In the genomic region with DNA sequence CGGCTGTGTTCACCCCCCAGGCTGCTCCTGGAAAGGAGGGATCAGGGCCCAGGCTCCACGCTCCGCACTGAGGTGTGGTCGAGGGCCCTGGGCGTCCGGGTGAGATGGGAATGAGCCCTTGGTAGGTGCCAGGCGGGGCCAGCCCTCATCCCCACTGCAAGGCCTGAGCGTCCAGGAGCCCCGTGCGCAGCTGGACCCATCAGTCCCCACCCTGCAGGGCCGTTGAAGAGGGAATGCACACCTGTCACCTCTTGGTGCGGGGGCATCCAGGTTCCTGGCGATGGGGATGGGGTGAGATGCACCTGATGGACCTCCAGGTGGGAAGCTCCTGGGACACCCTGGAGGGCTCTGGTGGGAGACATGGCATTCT, we compare ENCODE assay signal across 14 cellular contexts.
DNase-seq lines count a peak whose midpoint lies in the region; ATAC-seq and TF ChIP-seq lines count a peak whose summit lies in the region.
"Had no signal": no experiment of that assay in that cellular context is flagged by ENCODE, and none has a peak within 500 bp of the region (broad histone marks: within the 10 kb centered on the region; RNA-seq: fewer than 3 reads in every experiment).

No MANE protein-coding gene starts in this region.

- H4K20me1 ChIP-seq in mammary epithelial cell (ENCODE audit: insufficient read depth, low read length), result no peaks in the 10 kb centered on the region

- H3K27ac ChIP-seq in breast epithelium (no peak overlapping the region), mammary epithelial cell (ENCODE audit: insufficient read depth, low read depth, low read length) (no peak overlapping the region), colonic mucosa (no peak overlapping the region), upper lobe of right lung (no peak overlapping the region)
- H3K27ac ChIP-seq: gastroesophageal sphincter had no signal

- H2AFZ ChIP-seq in mammary epithelial cell (ENCODE audit: low read depth, low read length), result no peak overlapping the region

- H3K9ac ChIP-seq in mammary epithelial cell (ENCODE audit: insufficient read depth, low read length) (no peak overlapping the region), colonic mucosa (ENCODE audit: low read depth in 2 of 2, low read length in 2 of 2) (no peak overlapping the region)

- 56% methylated on average over 3 of the region's 13 CpGs for WGBS in mammary epithelial cell (ENCODE audit: low coverage, missing lambda C conversion rate)

- no peak for TF ChIP-seq CTCF in breast epithelium (IDR thresholded peaks at IDR 0.05)
- TF ChIP-seq CTCF in mammary epithelial cell (conservative IDR thresholded peaks at IDR 0.05 in 1 of 2, IDR thresholded peaks at IDR 0.05 in 1 of 2; ENCODE audit: extremely low read depth in 1 of 2, insufficient read depth in 1 of 2, low read depth in 1 of 2, low read length in 2 of 2), result no peak
- TF ChIP-seq CTCF in colonic mucosa (IDR thresholded peaks at IDR 0.05), result no peak
- TF ChIP-seq CTCF in upper lobe of right lung (IDR thresholded peaks at IDR 0.05), result no peak

- H3K4me1 ChIP-seq in breast epithelium (no peaks in the 10 kb centered on the region), mammary epithelial cell (ENCODE audit: insufficient read depth, low read length) (no peaks in the 10 kb centered on the region), colonic mucosa (no peaks in the 10 kb centered on the region), upper lobe of right lung (peaks cover 1% of the 10 kb centered on the region)
- H3K4me1 ChIP-seq: gastroesophageal sphincter had no signal

- DNase-seq in breast epithelium (ENCODE audit: low spot score in 2 of 2), result peak; percentile 4 to 40
- no peak for DNase-seq in mammary epithelial cell
- peak; percentile 16 for DNase-seq in colonic mucosa
- DNase-seq in mesenteric fat pad (ENCODE audit: low spot score), result peak; percentile 69
- DNase-seq in upper lobe of right lung, result peak; percentile 57
- DNase-seq in superior temporal gyrus (ENCODE audit: extremely low spot score), result no peak
- no peak for DNase-seq in stimulated activated CD4-positive, alpha-beta T cell treated with anti-CD3 and anti-CD28 coated beads, Interleukin-4, amount 100 ng/mL, for 1 hour
- DNase-seq: HFFc6, NCI-H1436, NCI-H2171 treated with DMSO at 0.1 percent for 48 hours had no signal

- CTCF ChIA-PET in mammary epithelial cell (lab: Charles Lee; ENCODE audit: low non-redundant PET), result no interaction called here

- intact Hi-C loops in breast epithelium (cut with DNase I; ENCODE audit: low total_unique reads) (no loop called here), mammary epithelial cell (cut with micrococcal nuclease) (no loop called here), colonic mucosa (cut with DNase I) (no loop called here), upper lobe of right lung (cut with DNase I) (no loop called here)

- in situ Hi-C loops in mammary epithelial cell (cut with MboI; ENCODE audit: low sequenced_read_pairs in 2 of 2), result no loop called here

- H3K4me2 ChIP-seq in mammary epithelial cell (ENCODE audit: insufficient read depth, low read depth, low read length), result no peak overlapping the region

- no peak for TF ChIP-seq POLR2A in breast epithelium (IDR thresholded peaks at IDR 0.05)

- H3K9me3 ChIP-seq in breast epithelium, result no peaks in the 10 kb centered on the region
- no peaks in the 10 kb centered on the region for H3K9me3 ChIP-seq in mammary epithelial cell (replicated peaks; ENCODE audit: insufficient read depth, low read length)
- H3K9me3 ChIP-seq in colonic mucosa, result no peaks in the 10 kb centered on the region
- H3K9me3 ChIP-seq in upper lobe of right lung, result no peaks in the 10 kb centered on the region
- H3K9me3 ChIP-seq: Caco-2, gastroesophageal sphincter had no signal

- dilution Hi-C loops in mammary epithelial cell (cut with HindIII; ENCODE audit: low sequenced_read_pairs), result no loop called here

- no TSS peak for BruUV-seq in mammary epithelial cell (replicated peaks; lab: Mats Ljungman, UMichigan)

- no peaks in the 10 kb centered on the region for H3K27me3 ChIP-seq in breast epithelium
- H3K27me3 ChIP-seq in mammary epithelial cell (ENCODE audit: insufficient read depth, low read length), result peaks cover 6% of the 10 kb centered on the region
- no peaks in the 10 kb centered on the region for H3K27me3 ChIP-seq in colonic mucosa
- H3K27me3 ChIP-seq in upper lobe of right lung, result no peaks in the 10 kb centered on the region

- H3K79me2 ChIP-seq in mammary epithelial cell (ENCODE audit: insufficient read depth, low read length), result no peaks in the 10 kb centered on the region

- no peak overlapping the region for H3K4me3 ChIP-seq in breast epithelium
- H3K4me3 ChIP-seq in mammary epithelial cell (replicated peaks in 1 of 3; ENCODE audit: insufficient read depth in 1 of 3, low read depth in 2 of 3, low read length in 3 of 3), result no peak overlapping the region
- H3K4me3 ChIP-seq in colonic mucosa, result no peak overlapping the region
- no peak overlapping the region for H3K4me3 ChIP-seq in upper lobe of right lung
- H3K4me3 ChIP-seq: gastroesophageal sphincter had no signal

- ATAC-seq in upper lobe of right lung (no peak), GM18873 (IDR thresholded peaks at IDR 0.05; ENCODE audit: low FRiP score, unreplicated experiment) (no peak)
- ATAC-seq: gastroesophageal sphincter, natural killer cell had no signal

- H3K36me3 ChIP-seq in breast epithelium (no peaks in the 10 kb centered on the region), mammary epithelial cell (ENCODE audit: insufficient read depth, low read length) (no peaks in the 10 kb centered on the region), colonic mucosa (no peaks in the 10 kb centered on the region), upper lobe of right lung (no peaks in the 10 kb centered on the region)
- H3K36me3 ChIP-seq: gastroesophageal sphincter had no signal

Comparison
In these comparisons a context has a peak if more than half of its experiments do, and no peak if none do; other contexts are left out.
1. DNase-seq: peak in breast epithelium (2 of 2), colonic mucosa (single experiment), mesenteric fat pad (single experiment) and upper lobe of right lung (single experiment); none in mammary epithelial cell (single experiment), superior temporal gyrus (single experiment) and stimulated activated CD4-positive, alpha-beta T cell treated with anti-CD3 and anti-CD28 coated beads, Interleukin-4, amount 100 ng/mL, for 1 hour (single experiment).